In genomic region chr7:84069036-84069435, GRCh38 we compare ENCODE assay signal across 23 cellular contexts.
DNase-seq lines count a peak whose midpoint lies in the region; FAIRE-seq and TF ChIP-seq lines count a peak whose summit lies in the region.
"Had no signal": no experiment of that assay in that cellular context is flagged by ENCODE, and none has a peak within 500 bp of the region (broad histone marks: within the 10 kb centered on the region; RNA-seq: fewer than 3 reads in every experiment).

No MANE protein-coding gene starts in this region.

- intact Hi-C loops in Calu3 (cut with micrococcal nuclease; ENCODE audit: unreplicated experiment) = no loop called here
- intact Hi-C loops in endothelial cell of umbilical vein (cut with micrococcal nuclease) = no loop called here

- H3K36me3 Mint-ChIP-seq in Calu3 (ENCODE audit: insufficient read depth, unreplicated experiment) = no peaks in the 10 kb centered on the region

- H3K27me3 Mint-ChIP-seq in Calu3 (ENCODE audit: unreplicated experiment) = no peaks in the 10 kb centered on the region
- H3K27me3 Mint-ChIP-seq: CD4-positive, alpha-beta T cell had no signal

- no peak for TF ChIP-seq CTCF in Calu3 (IDR thresholded peaks at IDR 0.05; ENCODE audit: unreplicated experiment)
- TF ChIP-seq CTCF in endothelial cell of umbilical vein (IDR thresholded peaks at IDR 0.05; ENCODE audit: extremely low read depth in 1 of 2, insufficient read depth in 1 of 2, low read depth in 1 of 2, low read length in 2 of 2) = no peak

- peak overlapping the region; percentile 47 for H3K27ac Mint-ChIP-seq in Calu3 (ENCODE audit: unreplicated experiment)
- H3K27ac Mint-ChIP-seq: CD4-positive, alpha-beta T cell had no signal

- H3K27ac ChIP-seq in endothelial cell of umbilical vein (ENCODE audit: insufficient read depth, low read depth, low read length) (no peak overlapping the region), mesenchymal stem cell (ENCODE audit: low read length, poor library complexity, severe bottlenecking) (no peak overlapping the region)
- H3K27ac ChIP-seq: BLaER1 treated with 17β-estradiol and CSF1 and Interleukin-3, amounts not matched to agents 10 nM and 100 nM; Peyer's patch had no signal

- no peak overlapping the region for H2BK5ac ChIP-seq in mesenchymal stem cell (ENCODE audit: low read depth, low read length, poor library complexity, severe bottlenecking)

- H2AFZ ChIP-seq in endothelial cell of umbilical vein (ENCODE audit: low read depth, low read length) (no peak overlapping the region), mesenchymal stem cell (ENCODE audit: low read depth, low read length) (no peak overlapping the region)

- TF ChIP-seq POLR2A in endothelial cell of umbilical vein (IDR thresholded peaks at IDR 0.05; ENCODE audit: low read depth, low read length) = no peak

- H2AK5ac ChIP-seq in mesenchymal stem cell (ENCODE audit: low read length, severe bottlenecking) = peak overlapping the region; percentile 69

- H2BK120ac ChIP-seq in mesenchymal stem cell (ENCODE audit: low read depth, low read length) = no peak overlapping the region

- H3K4me2 ChIP-seq in endothelial cell of umbilical vein (ENCODE audit: insufficient read depth, low read length) = no peak overlapping the region
- no peak overlapping the region for H3K4me2 ChIP-seq in mesenchymal stem cell (ENCODE audit: low read length, poor library complexity, severe bottlenecking)
- H3K4me2 ChIP-seq: BLaER1 treated with 17β-estradiol and CSF1 and Interleukin-3, amounts not matched to agents 10 nM and 100 nM had no signal

- BruUV-seq in Calu3 (replicated peaks; lab: Mats Ljungman, UMichigan) (no TSS peak), endothelial cell of umbilical vein (replicated peaks; lab: Mats Ljungman, UMichigan) (no TSS peak)

- no peak overlapping the region for H3K9ac ChIP-seq in endothelial cell of umbilical vein (replicated peaks; ENCODE audit: extremely low read depth, insufficient read depth, low read length)
- H3K9ac ChIP-seq in mesenchymal stem cell (ENCODE audit: low read length) = no peak overlapping the region
- H3K9ac ChIP-seq: BLaER1 treated with 17β-estradiol and CSF1 and Interleukin-3, amounts not matched to agents 10 nM and 100 nM had no signal

- H3K18ac ChIP-seq in mesenchymal stem cell (ENCODE audit: low read depth in 1 of 2, low read length in 2 of 2) = no peak overlapping the region

- no peaks in the 10 kb centered on the region for H3K9me3 Mint-ChIP-seq in Calu3 (ENCODE audit: low read depth, unreplicated experiment)
- H3K9me3 Mint-ChIP-seq: CD4-positive, alpha-beta T cell had no signal

- H3K27me3 ChIP-seq in endothelial cell of umbilical vein (ENCODE audit: control insufficient read depth in 2 of 2, insufficient read depth in 2 of 2, low read length in 2 of 2) = no peaks in the 10 kb centered on the region
- H3K27me3 ChIP-seq in mesenchymal stem cell (ENCODE audit: control insufficient read depth in 1 of 2, insufficient read depth in 1 of 2, low read length in 2 of 2) = no peaks in the 10 kb centered on the region
- H3K27me3 ChIP-seq: BLaER1 treated with 17β-estradiol and CSF1 and Interleukin-3, amounts not matched to agents 10 nM and 100 nM; Peyer's patch had no signal

- no peaks in the 10 kb centered on the region for H3K9me3 ChIP-seq in endothelial cell of umbilical vein (replicated peaks; ENCODE audit: control insufficient read depth, insufficient read depth, low read length)
- no peaks in the 10 kb centered on the region for H3K9me3 ChIP-seq in mesenchymal stem cell (ENCODE audit: control insufficient read depth, low read length)
- H3K9me3 ChIP-seq: BLaER1 treated with 17β-estradiol and CSF1 and Interleukin-3, amounts not matched to agents 10 nM and 100 nM; Peyer's patch had no signal

- H2BK12ac ChIP-seq in mesenchymal stem cell (ENCODE audit: low read length in 2 of 2) = no peak overlapping the region

- CTCF ChIA-PET in Calu3 (lab: Charles Lee) = no interaction called here
- CTCF ChIA-PET in endothelial cell of umbilical vein (lab: Charles Lee) = no interaction called here

- no peaks in the 10 kb centered on the region for H4K20me1 ChIP-seq in endothelial cell of umbilical vein (replicated peaks; ENCODE audit: control insufficient read depth, extremely low read depth, insufficient read depth, low read length)
- H4K20me1 ChIP-seq: BLaER1 treated with 17β-estradiol and CSF1 and Interleukin-3, amounts not matched to agents 10 nM and 100 nM had no signal

- H2BK15ac ChIP-seq in mesenchymal stem cell (ENCODE audit: low read depth, poor library complexity, severe bottlenecking) = no peak overlapping the region

- no peaks in the 10 kb centered on the region for H3K79me1 ChIP-seq in mesenchymal stem cell (replicated peaks; ENCODE audit: low read length, poor library complexity, severe bottlenecking)

- H3K4me1 Mint-ChIP-seq in Calu3 (ENCODE audit: low read depth, unreplicated experiment) = peaks cover 31% of the 10 kb centered on the region

- no peak overlapping the region for H4K91ac ChIP-seq in mesenchymal stem cell (ENCODE audit: low read length)

- dilution Hi-C loops in endothelial cell of umbilical vein (cut with MboI; ENCODE audit: extremely low pct_ligation_motif_present, low sequenced_read_pairs) = no loop called here

- H3K4me1 ChIP-seq in endothelial cell of umbilical vein (ENCODE audit: control insufficient read depth, extremely low read depth, insufficient read depth, low read length) (peaks cover 9% of the 10 kb centered on the region), mesenchymal stem cell (ENCODE audit: control insufficient read depth, insufficient read depth, low read depth, low read length) (peaks cover 1% of the 10 kb centered on the region)
- H3K4me1 ChIP-seq: BLaER1 treated with 17β-estradiol and CSF1 and Interleukin-3, amounts not matched to agents 10 nM and 100 nM; Peyer's patch had no signal

- H3K14ac ChIP-seq in mesenchymal stem cell (ENCODE audit: low read length in 2 of 2) = no peak overlapping the region

- no peaks in the 10 kb centered on the region for H3K36me3 ChIP-seq in endothelial cell of umbilical vein (ENCODE audit: control insufficient read depth in 2 of 2, extremely low read depth in 1 of 2, insufficient read depth in 2 of 2, low read length in 2 of 2)
- H3K36me3 ChIP-seq in mesenchymal stem cell (ENCODE audit: control insufficient read depth in 1 of 2, insufficient read depth in 2 of 2, low read depth in 1 of 2, low read length in 2 of 2) = no peaks in the 10 kb centered on the region
- H3K36me3 ChIP-seq: BLaER1 treated with 17β-estradiol and CSF1 and Interleukin-3, amounts not matched to agents 10 nM and 100 nM; Peyer's patch had no signal

- no CpG with 5 or more reads among the region's 1 CpG for WGBS in mesenchymal stem cell

- POLR2A ChIA-PET in endothelial cell of umbilical vein (lab: Charles Lee) = no interaction called here

- H3K4me3 ChIP-seq in endothelial cell of umbilical vein (replicated peaks in 1 of 3; ENCODE audit: insufficient read depth in 1 of 3, low read depth in 1 of 3, low read length in 3 of 3) (no peak overlapping the region), mesenchymal stem cell (ENCODE audit: insufficient read depth in 1 of 2, low read depth in 1 of 2, low read length in 2 of 2) (no peak overlapping the region)
- H3K4me3 ChIP-seq: BLaER1 treated with 17β-estradiol and CSF1 and Interleukin-3, amounts not matched to agents 10 nM and 100 nM; Peyer's patch had no signal

- no peak overlapping the region for H3K4ac ChIP-seq in mesenchymal stem cell (ENCODE audit: low read depth in 1 of 2, low read length in 2 of 2)

- no peaks in the 10 kb centered on the region for H3K9me1 ChIP-seq in endothelial cell of umbilical vein (replicated peaks; ENCODE audit: control insufficient read depth, extremely low read depth, insufficient read depth, low read length)

- H3K4me3 Mint-ChIP-seq in Calu3 (ENCODE audit: low read depth, unreplicated experiment) = no peak overlapping the region
- H3K4me3 Mint-ChIP-seq: CD4-positive, alpha-beta T cell had no signal

- DNase-seq in Calu3 = no peak
- peak; percentile 17 for DNase-seq in NCI-H69 (lab: John Stamatoyannopoulos, UW)
- DNase-seq in endothelial cell of umbilical vein (ENCODE audit: low read depth, low spot score) = peak; percentile 43
- no peak for DNase-seq in mesenchymal stem cell
- DNase-seq in cerebellar cortex (ENCODE audit: low spot score) = no peak
- no peak for DNase-seq in stimulated activated CD4-positive, alpha-beta T cell treated with anti-CD3 and anti-CD28 coated beads, Interleukin-2, amount 100 ng/mL, for 48 hours
- DNase-seq in NCI-H1105 (lab: John Stamatoyannopoulos, UW) = no peak
- DNase-seq in LoVo (ENCODE audit: low spot score) = no peak
- DNase-seq: AML-193; CD4-positive, alpha-beta T cell; DMS79 treated with DMSO at 0.1 percent for 48 hours; GF-D8; HCEC 1CT; NCI-H1092; NCI-H1436; NCI-H187; NCI-H526 treated with DMSO at 0.1 percent for 48 hours; Peyer's patch; SHP77 treated with DMSO at 0.1 percent for 48 hours had no signal

- no peak for FAIRE-seq in endothelial cell of umbilical vein (lab: Jason Lieb, UNC)
- FAIRE-seq: A204.1, GM12891, H1 had no signal

- H3K23ac ChIP-seq in mesenchymal stem cell (ENCODE audit: low read length in 2 of 2) = no peak overlapping the region

- no peaks in the 10 kb centered on the region for H3K79me2 ChIP-seq in endothelial cell of umbilical vein (ENCODE audit: control insufficient read depth, insufficient read depth, low read length)

- no peak overlapping the region for H4K8ac ChIP-seq in mesenchymal stem cell (ENCODE audit: low read length)

TF ChIP-seq in endothelial cell of umbilical vein, 7 proteins besides CTCF, POLR2A, EP300 and RAD21:
- no peak for TF ChIP-seq GATA2 (IDR thresholded peaks at IDR 0.05; ENCODE audit: insufficient read depth, insufficient read length, low read depth, low read length)
- no peak for TF ChIP-seq JUN (IDR thresholded peaks at IDR 0.05; ENCODE audit: borderline replicate concordance, insufficient read depth, insufficient read length, low read depth)
- TF ChIP-seq MYC (IDR thresholded peaks at IDR 0.05; ENCODE audit: low read depth, low read length) = no peak
- TF ChIP-seq, protein P1, sequence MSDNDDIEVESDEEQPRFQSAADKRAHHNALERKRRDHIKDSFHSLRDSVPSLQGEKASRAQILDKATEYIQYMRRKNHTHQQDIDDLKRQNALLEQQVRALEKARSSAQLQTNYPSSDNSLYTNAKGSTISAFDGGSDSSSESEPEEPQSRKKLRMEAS (IDR thresholded peaks at IDR 0.05; ENCODE audit: insufficient read depth, insufficient read length) = no peak
- no peak for TF ChIP-seq EZH2 (IDR thresholded peaks at IDR 0.05; ENCODE audit: borderline replicate concordance, low read depth, low read length, severe bottlenecking)
- TF ChIP-seq POLR2AphosphoS5 (IDR thresholded peaks at IDR 0.05; ENCODE audit: insufficient read depth, low read depth, low read length) = no peak
- TF ChIP-seq FOS (IDR thresholded peaks at IDR 0.05; ENCODE audit: borderline replicate concordance, insufficient read depth, low read length) = no peak

Comparison
In these comparisons a context has a peak if more than half of its experiments do, and no peak if none do; other contexts are left out.
1. DNase-seq: peak in NCI-H69 (single experiment) and endothelial cell of umbilical vein (single experiment); none in Calu3 (single experiment), mesenchymal stem cell (single experiment), cerebellar cortex (single experiment), stimulated activated CD4-positive, alpha-beta T cell treated with anti-CD3 and anti-CD28 coated beads, Interleukin-2, amount 100 ng/mL, for 48 hours (0 of 2), NCI-H1105 (single experiment) and LoVo (single experiment).